ENCODE assay signal across 20 cellular contexts in the genomic region with DNA sequence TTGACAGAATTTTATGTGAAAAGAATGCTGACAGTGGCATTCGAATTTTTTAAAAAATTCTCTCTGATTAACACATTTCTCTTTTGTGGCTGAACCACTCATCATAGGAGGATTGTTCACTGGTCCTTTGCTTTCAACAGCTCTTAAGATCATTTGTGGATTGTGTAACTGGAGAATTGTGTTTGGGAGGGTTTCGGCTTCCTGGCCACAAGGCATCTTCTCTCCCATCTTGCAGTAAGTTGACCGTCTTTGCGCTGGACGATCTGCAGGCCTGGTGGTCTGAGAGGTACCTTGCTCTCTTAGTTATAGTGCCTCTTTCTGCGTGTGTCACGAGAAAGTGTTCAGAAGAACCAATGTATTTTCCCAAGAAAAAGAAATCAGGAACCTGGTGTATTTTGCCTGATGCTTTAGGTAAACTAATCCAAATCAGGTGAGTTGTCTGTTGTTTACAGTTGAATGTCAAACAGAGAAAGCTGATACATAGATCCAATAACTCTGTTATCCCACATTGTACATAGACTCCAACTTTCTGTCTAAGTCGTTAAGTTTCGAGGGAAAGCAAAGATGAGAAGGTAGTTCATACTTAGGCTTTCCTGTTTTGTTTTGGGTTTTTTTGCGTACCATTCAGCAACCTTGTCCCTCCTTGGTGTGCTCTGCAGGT. TPM values are rescaled to one million over a fixed set of nuclear protein-coding genes. Genes with fewer than 3 reads are reported as not detected.
A peak's percentile ranks its signal among the peaks of the same experiment; 100 is the strongest.
DNase-seq lines count a peak whose midpoint lies in the region; ATAC-seq, FAIRE-seq and TF ChIP-seq lines count a peak whose summit lies in the region.
"Had no signal": no experiment of that assay in that cellular context is flagged by ENCODE, and none has a peak within 500 bp of the region (broad histone marks: within the 10 kb centered on the region; RNA-seq: fewer than 3 reads in every experiment).

No MANE protein-coding gene starts in this region.

- H3K27me3 ChIP-seq in IMR-90 (ENCODE audit: control insufficient read depth, insufficient read depth, low read length) (no peaks in the 10 kb centered on the region), SJSA1 (replicated peaks) (no peaks in the 10 kb centered on the region), fibroblast of lung (ENCODE audit: control insufficient read depth, insufficient read depth, low read length) (no peaks in the 10 kb centered on the region), stomach (peaks cover 0 to 6% (median 0%) of the 10 kb centered on the region in 3 donors), small intestine (ENCODE audit: control insufficient read depth in 2 of 2, insufficient read depth in 2 of 2, low read length in 2 of 2) (no peaks in the 10 kb centered on the region)
- no peaks in the 10 kb centered on the region for H3K27me3 ChIP-seq in CD4-positive, alpha-beta T cell (ENCODE audit: control insufficient read depth, insufficient read depth, low read length)

- H3K4me3 ChIP-seq in IMR-90 (ENCODE audit: insufficient read depth, low read depth, low read length) (no peak overlapping the region), SJSA1 (peak overlapping the region; percentile 37), fibroblast of lung (replicated peaks in 1 of 4; ENCODE audit: control extremely low read depth in 1 of 4, insufficient read depth in 1 of 4, low read depth in 3 of 4, low read length in 4 of 4) (peak overlapping the region in 3 of 4 experiments; percentile 9 to 31 (median 17)), stomach (no peak overlapping the region), small intestine (ENCODE audit: low read depth in 1 of 2, low read length in 2 of 2) (no peak overlapping the region)

- H3K9me3 Mint-ChIP-seq in CD4-positive, alpha-beta T cell = no peaks in the 10 kb centered on the region
- H3K9me3 Mint-ChIP-seq: CD4-positive, alpha-beta memory T cell had no signal

- peaks cover 6% of the 10 kb centered on the region for H3K27me3 Mint-ChIP-seq in CD4-positive, alpha-beta T cell

- H3K4me2 ChIP-seq in IMR-90 (ENCODE audit: low read depth, low read length) = no peak overlapping the region
- H3K4me2 ChIP-seq in fibroblast of lung (ENCODE audit: extremely low read depth, insufficient read depth, low read length) = peak overlapping the region; percentile 98

- no peak overlapping the region for H2BK5ac ChIP-seq in IMR-90 (ENCODE audit: low read depth, low read length, poor library complexity, severe bottlenecking)

- H3K4me1 ChIP-seq in IMR-90 (ENCODE audit: control insufficient read depth, insufficient read depth, low read length) (0 out of 2 replicates have a peak, but pooled peaks cover 4% of the 10 kb centered on the region), SJSA1 (replicated peaks) (peaks cover 78% of the 10 kb centered on the region), fibroblast of lung (ENCODE audit: control insufficient read depth, extremely low read depth, insufficient read depth, low read length) (peaks cover 21% of the 10 kb centered on the region), stomach (peaks cover 11 to 30% (median 23%) of the 10 kb centered on the region in 4 donors), small intestine (ENCODE audit: control insufficient read depth in 2 of 2, insufficient read depth in 1 of 2, low read depth in 1 of 2, low read length in 1 of 2) (peaks cover 0 to 2% of the 10 kb centered on the region in 2 donors)

- dilution Hi-C loops in IMR-90 (cut with HindIII; ENCODE audit: low sequenced_read_pairs, unreplicated experiment) = no loop called here

- no peak overlapping the region; a peak in 1 of 4 replicates for H4K8ac ChIP-seq in IMR-90 (ENCODE audit: low read depth in 2 of 2, low read length in 2 of 2)

- H3K9me1 ChIP-seq in IMR-90 (ENCODE audit: insufficient read depth, low read length) = peaks cover 6% of the 10 kb centered on the region

- intact Hi-C loops in IMR-90 (cut with micrococcal nuclease) = no loop called here
- intact Hi-C loops in stomach (cut with DNase I; ENCODE audit: low total_unique reads) = no loop called here
- intact Hi-C loops in CD4-positive, alpha-beta T cell (cut with DNase I, micrococcal nuclease) = loop anchor here in 1 of 2 experiments (10.0 kb wide), 1 partner anchor 303 kb away; no protein-coding TSS in a partner anchor

- H3K36me3 ChIP-seq in IMR-90 (ENCODE audit: control insufficient read depth, insufficient read depth, low read length) = no peaks in the 10 kb centered on the region
- H3K36me3 ChIP-seq in SJSA1 = no peaks in the 10 kb centered on the region
- no peaks in the 10 kb centered on the region for H3K36me3 ChIP-seq in fibroblast of lung (ENCODE audit: control insufficient read depth, insufficient read depth, low read length)
- no peaks in the 10 kb centered on the region for H3K36me3 ChIP-seq in stomach
- H3K36me3 ChIP-seq in small intestine (ENCODE audit: control insufficient read depth in 2 of 2, insufficient read depth in 2 of 2, low read length in 2 of 2) = no peaks in the 10 kb centered on the region

- H3K79me1 ChIP-seq in IMR-90 (ENCODE audit: low read depth in 1 of 2, low read length in 2 of 2) = 0 out of 4 replicates have a peak, but pooled peaks cover 0 to 4% of the 10 kb centered on the region in 2 experiments

- DNase-seq in IMR-90 = no peak
- peak; percentile 68 to 85 for DNase-seq in SJSA1 (ENCODE audit: low read depth in 1 of 2, low spot score in 2 of 2)
- DNase-seq in fibroblast of lung (ENCODE audit: low read depth in 2 of 2) = no peak
- DNase-seq in stomach = no peak
- no peak for DNase-seq in CD4-positive, alpha-beta T cell
- DNase-seq in small intestine = no peak
- DNase-seq: Calu3; CD4-positive, alpha-beta memory T cell; DMS53; KG1; NCI-H1417 treated with DMSO at 0.1 percent for 48 hours; NCI-H1930; NCI-H82 had no signal

- H2BK20ac ChIP-seq in IMR-90 (ENCODE audit: low read depth, low read length) = no peak overlapping the region

- no CpG with 5 or more reads among the region's 10 CpGs for WGBS in IMR-90 (ENCODE audit: extremely low coverage in 2 of 2, insufficient read length in 1 of 2), 2 experiments
- WGBS in stomach, 5 donors = 83 to 94% (median 88%) methylated on average over 10 of the region's 10 CpGs
- 82 to 90% (median 88%) methylated on average over 10 of the region's 10 CpGs for WGBS in small intestine, 3 donors

- H4K5ac ChIP-seq in IMR-90 (ENCODE audit: low read depth, low read length) = no peak overlapping the region

- H3K36me3 Mint-ChIP-seq in CD4-positive, alpha-beta T cell (ENCODE audit: low read depth) = no peaks in the 10 kb centered on the region

- H2AK9ac ChIP-seq in IMR-90 (replicated peaks; ENCODE audit: low read depth, low read length, poor library complexity) = no peak overlapping the region

- no peak for TF ChIP-seq POLR2A in IMR-90 (IDR thresholded peaks at IDR 0.05; ENCODE audit: low read depth, low read length)
- no peak for TF ChIP-seq POLR2A in stomach (IDR thresholded peaks at IDR 0.05)

- H4K20me1 ChIP-seq in IMR-90 (ENCODE audit: insufficient read depth, low read length) = no peaks in the 10 kb centered on the region
- no peaks in the 10 kb centered on the region for H4K20me1 ChIP-seq in fibroblast of lung (ENCODE audit: control insufficient read depth, extremely low read depth, insufficient read depth, low read length)

- no peak overlapping the region for H2BK120ac ChIP-seq in IMR-90 (ENCODE audit: low read depth, low read length)

- TF ChIP-seq RAD21 in IMR-90 (IDR thresholded peaks at IDR 0.05; ENCODE audit: low read length) = no peak

- no peak overlapping the region for H3K4me3 Mint-ChIP-seq in CD4-positive, alpha-beta T cell
- H3K4me3 Mint-ChIP-seq: B cell; CD4-positive, alpha-beta memory T cell had no signal

- no peak for TF ChIP-seq CTCF in IMR-90 (conservative IDR thresholded peaks at IDR 0.05; ENCODE audit: low read depth, low read length)
- no peak for TF ChIP-seq CTCF in fibroblast of lung (conservative IDR thresholded peaks at IDR 0.05 in 1 of 2, IDR thresholded peaks at IDR 0.05 in 1 of 2; ENCODE audit: low read depth in 1 of 2, low read length in 2 of 2)
- TF ChIP-seq CTCF in stomach (IDR thresholded peaks at IDR 0.05) = no peak
- no peak for TF ChIP-seq CTCF in CD4-positive, alpha-beta T cell (IDR thresholded peaks at IDR 0.05)

- ATAC-seq in IMR-90 (ENCODE audit: low read depth) (no peak), GM18870 (IDR thresholded peaks at IDR 0.05; ENCODE audit: unreplicated experiment) (no peak), HG03457 (IDR thresholded peaks at IDR 0.05; ENCODE audit: unreplicated experiment) (no peak)
- ATAC-seq in CD4-positive, alpha-beta T cell (ENCODE audit: poor library complexity) = no peak
- ATAC-seq: HCT116, Panc1, Right ventricle myocardium inferior, SK-N-SH treated with all-trans-retinoic acid at 6 μM for 48 hours had no signal

- H2AK5ac ChIP-seq in IMR-90 (ENCODE audit: low read depth, low read length) = no peak overlapping the region

- H3K23ac ChIP-seq in IMR-90 (ENCODE audit: low read depth, low read length) = 0 out of 2 replicates have a peak overlapping the region, but pooled peaks have one; percentile 50

- H3K14ac ChIP-seq in IMR-90 (replicated peaks; ENCODE audit: low read depth, low read length) = no peak overlapping the region

- peaks cover 20% of the 10 kb centered on the region for H3K4me1 Mint-ChIP-seq in CD4-positive, alpha-beta T cell (ENCODE audit: low read depth)

- H3K9ac ChIP-seq in IMR-90 (ENCODE audit: low read depth, low read length) = no peak overlapping the region
- H3K9ac ChIP-seq in fibroblast of lung (ENCODE audit: insufficient read depth, low read length) = no peak overlapping the region

- no peak for FAIRE-seq in small intestine (lab: Jason Lieb, UNC)

- no peaks in the 10 kb centered on the region for H3K79me2 ChIP-seq in fibroblast of lung (ENCODE audit: control insufficient read depth, insufficient read depth, low read length)

- no peak overlapping the region for H3K4ac ChIP-seq in IMR-90 (ENCODE audit: low read depth, low read length)

- in situ Hi-C loops in IMR-90 (cut with MboI; ENCODE audit: low sequenced_read_pairs) = no loop called here

- H2BK15ac ChIP-seq in IMR-90 (ENCODE audit: low read depth, low read length) = no peak overlapping the region

- BruUV-seq in IMR-90 (replicated peaks; lab: Mats Ljungman, UMichigan) = no TSS peak

- H3K9me3 ChIP-seq in IMR-90 (ENCODE audit: control insufficient read depth, insufficient read depth, low read length) (no peaks in the 10 kb centered on the region), SJSA1 (replicated peaks) (no peaks in the 10 kb centered on the region), fibroblast of lung (ENCODE audit: control insufficient read depth, insufficient read depth, low read depth, low read length) (no peaks in the 10 kb centered on the region), stomach (no peaks in the 10 kb centered on the region), small intestine (ENCODE audit: control insufficient read depth, low read depth) (no peaks in the 10 kb centered on the region)
- H3K9me3 ChIP-seq in CD4-positive, alpha-beta T cell (ENCODE audit: control insufficient read depth, low read length) = no peaks in the 10 kb centered on the region

- H3K27ac ChIP-seq in IMR-90 (ENCODE audit: insufficient read depth, low read length) = no peak overlapping the region
- peak overlapping the region; percentile 96 for H3K27ac ChIP-seq in SJSA1
- peak overlapping the region; percentile 57 for H3K27ac ChIP-seq in fibroblast of lung (ENCODE audit: insufficient read depth, low read length)
- H3K27ac ChIP-seq in stomach = peak overlapping the region; percentile 25 to 94 (median 34)
- no peak overlapping the region for H3K27ac ChIP-seq in CD4-positive, alpha-beta T cell (ENCODE audit: low read depth, low read length)
- peak overlapping the region in 1 of 2 donors; percentile 49 for H3K27ac ChIP-seq in small intestine (ENCODE audit: low read depth in 1 of 2, low read length in 1 of 2)

- H3K18ac ChIP-seq in IMR-90 (ENCODE audit: low read depth, low read length) = no peak overlapping the region

- POLR2A ChIA-PET in IMR-90 (lab: Charles Lee; ENCODE audit: unreplicated experiment) = no interaction called here
- POLR2A ChIA-PET in CD4-positive, alpha-beta T cell (lab: Charles Lee) = no interaction called here

- H4K91ac ChIP-seq in IMR-90 (ENCODE audit: insufficient read depth, low read depth, low read length) = no peak overlapping the region

- no peak overlapping the region for H3K27ac Mint-ChIP-seq in CD4-positive, alpha-beta T cell
- H3K27ac Mint-ChIP-seq: B cell; CD4-positive, alpha-beta memory T cell had no signal

- H2AFZ ChIP-seq in IMR-90 (replicated peaks; ENCODE audit: low read length, poor library complexity) (no peak overlapping the region), fibroblast of lung (ENCODE audit: low read length) (peak overlapping the region; percentile 35)

- no peak overlapping the region for H3K56ac ChIP-seq in IMR-90 (ENCODE audit: extremely low read depth, insufficient read depth, low read length)

- TF ChIP-seq EP300 in stomach (IDR thresholded peaks at IDR 0.05) = no peak

- CTCF ChIA-PET in IMR-90 (lab: Yijun Ruan, JAX) = no interaction called here
- CTCF ChIA-PET in CD4-positive, alpha-beta T cell (lab: Charles Lee) = no interaction called here

RNA-seq across cellular contexts. Expression of gene EXOC2, which starts 14.8 kb away (rescaled TPM):
- total RNA-seq in IMR-90 (2012; rRNA removed) (37.3 and 39.4 TPM in 2 replicates), fibroblast of lung (41.6 and 42.3 TPM in 2 replicates), stomach (10 to 100 TPM in 4 of 5 donors, 1 to 10 TPM in 1; 6.7 to 39.7 (median 20.3) TPM)
- polyA plus RNA-seq in IMR-90 (2012; rRNA removed) (12.8 and 13.1 TPM in 2 replicates), fibroblast of lung (19.7 and 22.4 TPM in 2 replicates), stomach (1 to 10 TPM; 5.3 to 8.9 (median 8.5) TPM), small intestine (1 to 10 TPM; 4.5 to 8.9 (median 8.7) TPM)
- 5.9 and 6.1 TPM in 2 replicates for polyA plus RNA-seq in IMR-90 (2012; cell fraction: cytosol; rRNA removed)
- polyA plus RNA-seq in IMR-90 (2012; cell fraction: nucleus; rRNA removed; ENCODE audit: low replicate concordance) = 6.9 and 14.1 TPM in 2 replicates
- 60.8 and 86.5 TPM in 2 replicates for total RNA-seq in SJSA1 (2014; rRNA removed; shearing (Covaris generic))
- 14.4 and 19.0 TPM in 2 replicates for polyA plus RNA-seq in fibroblast of lung (2012)
- polyA minus RNA-seq in fibroblast of lung (ENCODE audit: low replicate concordance) = 17.1 and 20.3 TPM in 2 replicates
- 10 to 100 TPM; 16.7 to 18.8 TPM for total RNA-seq in CD4-positive, alpha-beta T cell

RNA-seq across cellular contexts. Expression of gene HUS1B, which starts 50.8 kb away (rescaled TPM):
- total RNA-seq in IMR-90 (2012; rRNA removed) = 0.36 and 0.56 TPM in 2 replicates
- 0.39 and 0.59 TPM in 2 replicates for polyA plus RNA-seq in IMR-90 (2012; rRNA removed)
- polyA plus RNA-seq in IMR-90 (2012; cell fraction: cytosol; rRNA removed) = 0.29 and 0.60 TPM in 2 replicates
- polyA plus RNA-seq in IMR-90 (2012; cell fraction: nucleus; rRNA removed; ENCODE audit: low replicate concordance) = 0.79 and 1.5 TPM in 2 replicates
- 3.3 TPM in 1 of 2 replicates, not detected in the other for total RNA-seq in SJSA1 (2014; rRNA removed; shearing (Covaris generic))
- total RNA-seq in fibroblast of lung = 0.77 and 1.2 TPM in 2 replicates
- polyA plus RNA-seq in fibroblast of lung = 0.08 and 0.11 TPM in 2 replicates
- polyA plus RNA-seq in fibroblast of lung (2012) = 0.22 and 0.44 TPM in 2 replicates
- not detected in 2 replicates for polyA minus RNA-seq in fibroblast of lung (ENCODE audit: low replicate concordance)
- total RNA-seq in stomach = 10 to 100 TPM in 1 of 5 donors, 1 to 10 TPM in 2, not detected in 2; 2.9 to 46.1 (median 4.8) TPM
- polyA plus RNA-seq in stomach = under 1 TPM in 1 of 3 donors, not detected in 2; 0.31 TPM
- 1 to 10 TPM; 2.2 to 3.1 TPM for total RNA-seq in CD4-positive, alpha-beta T cell
- under 1 TPM in 1 of 3 donors, not detected in 2; 0.19 TPM for polyA plus RNA-seq in small intestine
- total RNA-seq: Right ventricle myocardium inferior had no signal

Comparison
In these comparisons a context has a peak if more than half of its experiments do, and no peak if none do; other contexts are left out.
1. DNase-seq: peak in SJSA1 (2 of 2); none in IMR-90 (single experiment), fibroblast of lung (0 of 2), stomach (single experiment), CD4-positive, alpha-beta T cell (0 of 10) and small intestine (single experiment).
2. H3K27ac ChIP-seq: peak in SJSA1 (single experiment), fibroblast of lung (single experiment) and stomach (5 of 5); none in IMR-90 (single experiment) and CD4-positive, alpha-beta T cell (single experiment).
3. H3K4me3 ChIP-seq: peak in SJSA1 (single experiment) and fibroblast of lung (3 of 4); none in IMR-90 (single experiment), stomach (0 of 4) and small intestine (0 of 2).